Comparison of ENCODE assay signal across 14 cellular contexts in the genomic region with DNA sequence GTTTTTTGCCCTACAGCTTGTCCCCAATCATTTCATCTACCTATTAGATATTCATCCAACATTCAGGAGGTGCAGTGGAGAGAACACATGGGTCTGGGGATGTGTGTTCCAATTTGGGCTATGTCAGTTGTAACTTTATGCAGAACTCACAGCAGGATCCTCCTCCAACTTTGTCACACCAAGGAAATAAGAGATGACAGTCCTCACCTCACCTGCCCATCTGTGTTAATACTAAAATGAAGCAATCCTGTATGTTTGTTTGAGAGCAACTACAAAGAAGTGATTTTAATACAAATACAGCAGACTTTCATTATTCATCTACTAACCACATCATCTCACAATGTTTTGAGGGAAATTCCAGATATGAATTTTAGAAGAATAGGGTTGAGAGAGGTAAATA.
DNase-seq lines count a peak whose midpoint lies in the region; ATAC-seq and TF ChIP-seq lines count a peak whose summit lies in the region.
"Had no signal": no experiment of that assay in that cellular context is flagged by ENCODE, and none has a peak within 500 bp of the region (broad histone marks: within the 10 kb centered on the region; RNA-seq: fewer than 3 reads in every experiment).

No MANE protein-coding gene starts in this region.

- H4K20me1 ChIP-seq in OCI-LY1 (ENCODE audit: insufficient read depth, low read length): no peaks in the 10 kb centered on the region
- no peaks in the 10 kb centered on the region for H4K20me1 ChIP-seq in SK-N-SH (ENCODE audit: insufficient read depth)

- H3K4me1 ChIP-seq in OCI-LY1 (ENCODE audit: insufficient read depth, low read length, severe bottlenecking) (peaks cover 31% of the 10 kb centered on the region), SK-N-SH (ENCODE audit: control insufficient read depth in 1 of 2, insufficient read depth in 2 of 2, low read depth in 1 of 2, low read length in 1 of 2) (no peaks in the 10 kb centered on the region; a peak in 2 of 4 replicates)

- no peaks in the 10 kb centered on the region for H3K27me3 Mint-ChIP-seq in immature natural killer cell (ENCODE audit: low read depth in 3 of 3)

- H3K4me3 Mint-ChIP-seq in immature natural killer cell: peak overlapping the region; percentile 68 to 79 (median 77)
- H3K4me3 Mint-ChIP-seq: neural crest cell had no signal

- H3K9me3 ChIP-seq in OCI-LY1 (ENCODE audit: low read length): no peaks in the 10 kb centered on the region
- H3K9me3 ChIP-seq in SK-N-SH: no peaks in the 10 kb centered on the region
- H3K9me3 ChIP-seq: thoracic aorta had no signal

- H3K9me3 Mint-ChIP-seq in immature natural killer cell: no peaks in the 10 kb centered on the region
- H3K9me3 Mint-ChIP-seq: neural crest cell had no signal

- H3K9me2 ChIP-seq in OCI-LY1 (ENCODE audit: low read depth, low read length) (no peaks in the 10 kb centered on the region), SK-N-SH (no peaks in the 10 kb centered on the region)

- peaks cover 62 to 86% of the 10 kb centered on the region in 2 donors for H3K4me1 Mint-ChIP-seq in immature natural killer cell

- POLR2A ChIA-PET in SK-N-SH (lab: Yijun Ruan, JAX): no interaction called here

- H3K27ac ChIP-seq in OCI-LY1 (ENCODE audit: low read depth, low read length, poor library complexity, severe bottlenecking): peak overlapping the region; percentile 10
- H3K27ac ChIP-seq in SK-N-SH (ENCODE audit: low read depth in 2 of 2, low read length in 1 of 2): no peak overlapping the region
- H3K27ac ChIP-seq: thoracic aorta had no signal

- no peak overlapping the region for H3K4me2 ChIP-seq in OCI-LY1 (ENCODE audit: low read length)
- no peak overlapping the region for H3K4me2 ChIP-seq in SK-N-SH

- H3K27me3 ChIP-seq in OCI-LY1 (ENCODE audit: insufficient read depth, low read length) (no peaks in the 10 kb centered on the region), SK-N-SH (ENCODE audit: insufficient read depth) (no peaks in the 10 kb centered on the region)

- H3K4me3 ChIP-seq in GM08714 (ENCODE audit: low read length) (peak overlapping the region; percentile 31; the same call in 1 of the 2 replicates), OCI-LY1 (ENCODE audit: low read depth, low read length, poor library complexity, severe bottlenecking) (no peak overlapping the region), SK-N-SH (ENCODE audit: low read depth in 2 of 2, low read length in 1 of 2) (no peak overlapping the region)
- H3K4me3 ChIP-seq: thoracic aorta had no signal

- no peak for TF ChIP-seq CTCF in OCI-LY1 (IDR thresholded peaks at IDR 0.05; ENCODE audit: low read length)
- TF ChIP-seq CTCF in SK-N-SH (IDR thresholded peaks at IDR 0.05): no peak

- ATAC-seq in GM19395 (IDR thresholded peaks at IDR 0.05; ENCODE audit: unreplicated experiment): peak; percentile 50
- ATAC-seq in GM18498 (IDR thresholded peaks at IDR 0.05; ENCODE audit: unreplicated experiment): no peak
- ATAC-seq: left lobe of liver had no signal

- H3F3A ChIP-seq in OCI-LY1 (ENCODE audit: insufficient read depth, low read length): no peaks in the 10 kb centered on the region; the same call in 1 of the 2 replicates
- H3F3A ChIP-seq in SK-N-SH (replicated peaks; ENCODE audit: insufficient read depth): no peaks in the 10 kb centered on the region

- H3K36me3 ChIP-seq in OCI-LY1 (ENCODE audit: insufficient read depth, low read length) (peaks cover 7% of the 10 kb centered on the region; the same call in 1 of the 2 replicates), SK-N-SH (replicated peaks in 1 of 2; ENCODE audit: control insufficient read depth in 1 of 2, insufficient read depth in 2 of 2, low read length in 1 of 2) (no peaks in the 10 kb centered on the region)
- H3K36me3 ChIP-seq: thoracic aorta had no signal

- H3K36me3 Mint-ChIP-seq in immature natural killer cell: peaks cover under 1 to 1% (median under 1%) of the 10 kb centered on the region in 3 donors

- H3K9ac ChIP-seq in OCI-LY1 (ENCODE audit: low read length) (no peak overlapping the region), SK-N-SH (no peak overlapping the region)

- TF ChIP-seq EP300 in SK-N-SH (IDR thresholded peaks at IDR 0.05; ENCODE audit: borderline replicate concordance in 1 of 2, low read depth in 1 of 2, low read length in 1 of 2): no peak

- DNase-seq in immature natural killer cell: no peak
- no peak for DNase-seq in NCI-H2196 treated with DMSO at 0.1 percent for 48 hours (lab: John Stamatoyannopoulos, UW; ENCODE audit: unreplicated experiment)
- no peak for DNase-seq in globus pallidus (ENCODE audit: low spot score)
- DNase-seq in SK-N-SH: no peak
- DNase-seq: effector CD8-positive, alpha-beta T cell; H7; IMR-90 had no signal

- TF ChIP-seq RAD21 in SK-N-SH (IDR thresholded peaks at IDR 0.05; ENCODE audit: low read length): no peak

- H3K79me2 ChIP-seq in OCI-LY1 (ENCODE audit: insufficient read depth, low read length) (no peaks in the 10 kb centered on the region), SK-N-SH (ENCODE audit: insufficient read depth) (no peaks in the 10 kb centered on the region)

- CTCF ChIA-PET in SK-N-SH (lab: Yijun Ruan, JAX): interaction anchor here (1.2 to 8.2 kb wide), 3 partner anchors 95 to 222 kb away, joined by 3 to 92 read pairs (median 23); no protein-coding TSS in a partner anchor

- H3K27ac Mint-ChIP-seq in immature natural killer cell: peak overlapping the region; percentile 84 to 97 (median 92)

- H2AFZ ChIP-seq in OCI-LY1 (ENCODE audit: low read length) (no peak overlapping the region), SK-N-SH (ENCODE audit: low read depth) (no peak overlapping the region)

TF ChIP-seq in SK-N-SH, 30 proteins besides CTCF, POLR2A, EP300 and RAD21:
- no peak for TF ChIP-seq YY1 (IDR thresholded peaks at IDR 0.05; ENCODE audit: low read depth)
- no peak for TF ChIP-seq MEF2A (IDR thresholded peaks at IDR 0.05; ENCODE audit: borderline replicate concordance, low read depth)
- no peak for TF ChIP-seq GABPA (IDR thresholded peaks at IDR 0.05; ENCODE audit: low read depth)
- TF ChIP-seq NRF1 (IDR thresholded peaks at IDR 0.05; ENCODE audit: low read depth, low read length): no peak
- TF ChIP-seq, protein P1, sequence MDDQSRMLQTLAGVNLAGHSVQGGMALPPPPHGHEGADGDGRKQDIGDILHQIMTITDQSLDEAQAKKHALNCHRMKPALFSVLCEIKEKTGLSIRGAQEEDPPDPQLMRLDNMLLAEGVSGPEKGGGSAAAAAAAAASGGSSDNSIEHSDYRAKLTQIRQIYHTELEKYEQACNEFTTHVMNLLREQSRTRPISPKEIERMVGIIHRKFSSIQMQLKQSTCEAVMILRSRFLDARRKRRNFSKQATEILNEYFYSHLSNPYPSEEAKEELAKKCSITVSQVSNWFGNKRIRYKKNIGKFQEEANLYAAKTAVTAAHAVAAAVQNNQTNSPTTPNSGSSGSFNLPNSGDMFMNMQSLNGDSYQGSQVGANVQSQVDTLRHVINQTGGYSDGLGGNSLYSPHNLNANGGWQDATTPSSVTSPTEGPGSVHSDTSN (IDR thresholded peaks at IDR 0.05): no peak
- TF ChIP-seq FOXJ3 (CRISPR knock-in tag; IDR thresholded peaks at IDR 0.05): no peak
- no peak for TF ChIP-seq TCF12 (IDR thresholded peaks at IDR 0.05)
- no peak for TF ChIP-seq EZH2phosphoT487 (IDR thresholded peaks at IDR 0.05; ENCODE audit: borderline replicate concordance, low read depth)
- TF ChIP-seq CHD2 (IDR thresholded peaks at IDR 0.05; ENCODE audit: low read length, partially characterized antibody): no peak
- no peak for TF ChIP-seq TAF1 (IDR thresholded peaks at IDR 0.05; ENCODE audit: borderline replicate concordance, low read depth, low read length)
- TF ChIP-seq, protein P2, sequence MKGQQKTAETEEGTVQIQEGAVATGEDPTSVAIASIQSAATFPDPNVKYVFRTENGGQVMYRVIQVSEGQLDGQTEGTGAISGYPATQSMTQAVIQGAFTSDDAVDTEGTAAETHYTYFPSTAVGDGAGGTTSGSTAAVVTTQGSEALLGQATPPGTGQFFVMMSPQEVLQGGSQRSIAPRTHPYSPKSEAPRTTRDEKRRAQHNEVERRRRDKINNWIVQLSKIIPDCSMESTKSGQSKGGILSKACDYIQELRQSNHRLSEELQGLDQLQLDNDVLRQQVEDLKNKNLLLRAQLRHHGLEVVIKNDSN (IDR thresholded peaks at IDR 0.05; ENCODE audit: borderline replicate concordance, low read depth): no peak
- TF ChIP-seq RXRA (IDR thresholded peaks at IDR 0.05; ENCODE audit: borderline replicate concordance, low read depth): no peak
